In genomic region chr1:228777211-228777610, GRCh38 we compare ENCODE assay signal across 9 cellular contexts. TPM values are rescaled to one million over a fixed set of nuclear protein-coding genes. Genes with fewer than 3 reads are reported as not detected.
"Had no signal": no experiment of that assay in that cellular context is flagged by ENCODE, and none has a peak within 500 bp of the region (broad histone marks: within the 10 kb centered on the region; RNA-seq: fewer than 3 reads in every experiment).

No MANE protein-coding gene starts in this region.

- H3K4me3 ChIP-seq: K562 had no signal

- H3K4me2 ChIP-seq: KMS-11 had no signal

- H3K9ac ChIP-seq: KMS-11 had no signal

- ATAC-seq: HepG2, K562 had no signal

- H3K27ac ChIP-seq: HL-60, KMS-11 had no signal

- DNase-seq: IMR-90, KBM-7, KG1 had no signal

RNA-seq across cellular contexts. Expression of gene RHOU, which starts 41.9 kb away (rescaled TPM):
- total RNA-seq: HT1080 had no signal
- polyA plus RNA-seq: IgD-negative memory B cell, K562 had no signal
